Comparison of ENCODE assay signal across 26 cellular contexts in the genomic region with DNA sequence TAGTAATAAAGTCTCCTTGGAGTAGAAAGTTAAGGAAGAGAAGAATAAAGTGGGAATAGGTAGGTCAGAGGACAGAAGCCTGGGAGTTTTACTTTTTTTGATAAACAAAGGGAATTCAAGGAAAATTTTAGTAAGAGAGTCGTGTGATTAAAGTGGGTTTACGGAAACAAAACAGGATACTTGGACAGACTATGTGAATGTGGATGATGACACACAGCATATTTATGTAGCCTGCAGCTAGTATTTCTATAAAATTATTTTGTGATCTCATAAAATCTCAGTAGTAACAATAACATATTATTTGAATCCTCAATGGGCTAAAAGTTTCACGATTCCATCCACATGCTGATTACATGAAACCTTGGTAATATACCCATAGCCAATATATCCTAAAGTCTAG.
"Had no signal": no experiment of that assay in that cellular context is flagged by ENCODE, and none has a peak within 500 bp of the region (broad histone marks: within the 10 kb centered on the region; RNA-seq: fewer than 3 reads in every experiment).

No MANE protein-coding gene starts in this region.

- H3K27ac ChIP-seq: coronary artery, heart left ventricle, right lobe of liver, thoracic aorta, uterus had no signal

- H3K36me3 ChIP-seq: heart left ventricle, right lobe of liver, thoracic aorta, uterus had no signal

- ATAC-seq: activated naive CD8-positive, alpha-beta T cell treated with anti-CD3 and anti-CD28 coated beads, Interleukin-2, amount 50 U/mL, for 24 hours; activated T-cell treated with anti-CD3 and anti-CD28 coated beads, Interleukin-2, amount 50 U/mL, for 4 hours; activated T-helper 17 cell treated with anti-CD3 and anti-CD28 coated beads, Interleukin-2, amount 50 U/mL, for 72 hours; esophagus mucosa; heart left ventricle; naive thymus-derived CD4-positive, alpha-beta T cell; right lobe of liver; T-helper 17 cell; WTC11 had no signal

- H3K27me3 Mint-ChIP-seq: activated CD4-positive, alpha-beta memory T cell treated with anti-CD3 and anti-CD28 coated beads, Interleukin-2, amount 10 ng/mL, durations not matched to agents 7 days and 5 days; activated CD4-positive, alpha-beta T cell treated with anti-CD3 and anti-CD28 coated beads, Interleukin-2, amount 10 ng/mL, durations not matched to agents 7 days and 5 days; activated naive CD4-positive, alpha-beta T cell treated with anti-CD3 and anti-CD28 coated beads, Interleukin-2, amount 50 U/mL, for 24 hours; activated naive CD8-positive, alpha-beta T cell treated with anti-CD3 and anti-CD28 coated beads, Interleukin-2, amount 50 U/mL, for 24 hours; activated T-helper 17 cell treated with anti-CD3 and anti-CD28 coated beads, Interleukin-2, amount 50 U/mL, for 72 hours; memory B cell; naive thymus-derived CD4-positive, alpha-beta T cell; progenitor cell of endocrine pancreas; T-helper 17 cell; type B pancreatic cell had no signal

- H3K9me3 Mint-ChIP-seq: activated CD4-positive, alpha-beta memory T cell treated with anti-CD3 and anti-CD28 coated beads, Interleukin-2, amount 10 ng/mL, durations not matched to agents 7 days and 5 days; activated CD4-positive, alpha-beta T cell treated with anti-CD3 and anti-CD28 coated beads, Interleukin-2, amount 10 ng/mL, durations not matched to agents 7 days and 5 days; activated naive CD8-positive, alpha-beta T cell treated with anti-CD3 and anti-CD28 coated beads, Interleukin-2, amount 50 U/mL, for 24 hours; type B pancreatic cell; WTC11 had no signal

- DNase-seq: activated CD4-positive, alpha-beta memory T cell treated with anti-CD3 and anti-CD28 coated beads, Interleukin-2, amount 10 ng/mL, durations not matched to agents 7 days and 5 days; activated CD4-positive, alpha-beta T cell treated with anti-CD3 and anti-CD28 coated beads for 1 hour; activated CD4-positive, alpha-beta T cell treated with anti-CD3 and anti-CD28 coated beads, Interleukin-2, amount 10 ng/mL, durations not matched to agents 7 days and 5 days; activated CD8-positive, alpha-beta memory T cell treated with anti-CD3 and anti-CD28 coated beads, Interleukin-2, amount 50 U/mL, for 48 hours; activated naive CD8-positive, alpha-beta T cell treated with anti-CD3 and anti-CD28 coated beads, Interleukin-2, amount 50 U/mL, for 24 hours; activated T-cell treated with anti-CD3 and anti-CD28 coated beads, Interleukin-2, amount 50 U/mL, for 4 hours; foreskin fibroblast; heart left ventricle; hypothalamus; immature natural killer cell; midbrain; naive thymus-derived CD4-positive, alpha-beta T cell; right lobe of liver; stimulated activated CD4-positive, alpha-beta T cell treated with anti-CD3 and anti-CD28 coated beads, Interleukin-2, amount 100 ng/mL, for 48 hours; stimulated activated naive CD4-positive, alpha-beta T cell treated with Interleukin-2 at 50 U/mL for 16 hours; T-helper 17 cell; uterus had no signal

- H3K36me3 Mint-ChIP-seq: activated naive CD4-positive, alpha-beta T cell treated with anti-CD3 and anti-CD28 coated beads, Interleukin-2, amount 50 U/mL, for 24 hours; immature natural killer cell; memory B cell; naive thymus-derived CD4-positive, alpha-beta T cell; type B pancreatic cell; WTC11 had no signal

- H3K4me3 Mint-ChIP-seq: activated CD4-positive, alpha-beta memory T cell treated with anti-CD3 and anti-CD28 coated beads, Interleukin-2, amount 10 ng/mL, durations not matched to agents 7 days and 5 days; activated CD4-positive, alpha-beta T cell treated with anti-CD3 and anti-CD28 coated beads, Interleukin-2, amount 10 ng/mL, durations not matched to agents 7 days and 5 days; activated naive CD4-positive, alpha-beta T cell treated with anti-CD3 and anti-CD28 coated beads, Interleukin-2, amount 50 U/mL, for 24 hours; activated naive CD8-positive, alpha-beta T cell treated with anti-CD3 and anti-CD28 coated beads, Interleukin-2, amount 50 U/mL, for 24 hours; activated T-cell treated with anti-CD3 and anti-CD28 coated beads, Interleukin-2, amount 50 U/mL, for 4 hours; activated T-helper 17 cell treated with anti-CD3 and anti-CD28 coated beads, Interleukin-2, amount 50 U/mL, for 72 hours; immature natural killer cell; memory B cell; naive thymus-derived CD4-positive, alpha-beta T cell; T-helper 17 cell; type B pancreatic cell; WTC11 had no signal

- H3K27ac Mint-ChIP-seq: activated CD4-positive, alpha-beta memory T cell treated with anti-CD3 and anti-CD28 coated beads, Interleukin-2, amount 10 ng/mL, durations not matched to agents 7 days and 5 days; activated CD4-positive, alpha-beta T cell treated with anti-CD3 and anti-CD28 coated beads, Interleukin-2, amount 10 ng/mL, durations not matched to agents 7 days and 5 days; activated naive CD4-positive, alpha-beta T cell treated with anti-CD3 and anti-CD28 coated beads, Interleukin-2, amount 50 U/mL, for 24 hours; activated naive CD8-positive, alpha-beta T cell treated with anti-CD3 and anti-CD28 coated beads, Interleukin-2, amount 50 U/mL, for 24 hours; activated T-helper 17 cell treated with anti-CD3 and anti-CD28 coated beads, Interleukin-2, amount 50 U/mL, for 72 hours; immature natural killer cell; memory B cell; naive thymus-derived CD4-positive, alpha-beta T cell; progenitor cell of endocrine pancreas; T-helper 17 cell; type B pancreatic cell; WTC11 had no signal

- H3K4me1 ChIP-seq: heart left ventricle, right lobe of liver, uterus had no signal

- H3K4me1 Mint-ChIP-seq: activated CD4-positive, alpha-beta memory T cell treated with anti-CD3 and anti-CD28 coated beads, Interleukin-2, amount 10 ng/mL, durations not matched to agents 7 days and 5 days; activated CD4-positive, alpha-beta T cell treated with anti-CD3 and anti-CD28 coated beads, Interleukin-2, amount 10 ng/mL, durations not matched to agents 7 days and 5 days; activated naive CD4-positive, alpha-beta T cell treated with anti-CD3 and anti-CD28 coated beads, Interleukin-2, amount 50 U/mL, for 24 hours; activated naive CD8-positive, alpha-beta T cell treated with anti-CD3 and anti-CD28 coated beads, Interleukin-2, amount 50 U/mL, for 24 hours; activated T-helper 17 cell treated with anti-CD3 and anti-CD28 coated beads, Interleukin-2, amount 50 U/mL, for 72 hours; immature natural killer cell; memory B cell; naive thymus-derived CD4-positive, alpha-beta T cell; T-helper 17 cell had no signal

- H3K4me3 ChIP-seq: coronary artery, heart left ventricle, right lobe of liver, thoracic aorta, uterus had no signal

- H3K27me3 ChIP-seq: heart left ventricle, right lobe of liver, uterus had no signal
